ENCODE assay signal across 8 cellular contexts in the genomic region with DNA sequence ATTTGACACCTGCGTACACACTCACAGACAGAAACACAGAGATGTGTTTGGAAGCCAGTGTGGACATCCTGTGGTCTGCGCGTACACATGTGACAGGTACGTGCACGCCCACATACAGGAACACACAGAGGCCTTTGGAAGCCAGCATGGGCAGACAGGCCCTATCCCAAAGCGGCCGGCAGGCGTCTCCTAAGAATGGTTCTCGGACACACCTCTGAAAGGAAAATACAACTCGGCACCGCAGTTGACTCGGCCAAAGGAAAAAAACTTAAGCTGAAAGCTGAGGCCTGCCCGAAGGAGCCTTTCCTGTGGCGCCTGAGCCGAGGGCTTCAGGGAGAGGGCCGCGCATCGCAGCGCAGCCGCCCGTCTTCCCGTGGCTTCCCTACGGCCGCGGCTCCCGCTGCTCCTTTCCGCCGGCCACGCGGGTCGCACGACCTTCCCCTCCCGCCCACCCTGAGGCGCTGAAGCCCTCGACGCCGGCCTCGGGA. TPM values are rescaled to one million over a fixed set of nuclear protein-coding genes. Genes with fewer than 3 reads are reported as not detected.
DNase-seq lines count a peak whose midpoint lies in the region; ATAC-seq and TF ChIP-seq lines count a peak whose summit lies in the region.

No MANE protein-coding gene starts in this region.

- peak overlapping the region; percentile 84 for H3K4me3 Mint-ChIP-seq in activated T-helper 17 cell treated with anti-CD3 and anti-CD28 coated beads, Interleukin-2, amount 50 U/mL, for 72 hours
- H3K4me3 Mint-ChIP-seq in type B pancreatic cell, result peak overlapping the region; percentile 85

- peaks cover 61% of the 10 kb centered on the region for H3K36me3 Mint-ChIP-seq in activated T-helper 17 cell treated with anti-CD3 and anti-CD28 coated beads, Interleukin-2, amount 50 U/mL, for 72 hours (ENCODE audit: low read depth)
- peaks cover 34% of the 10 kb centered on the region for H3K36me3 Mint-ChIP-seq in type B pancreatic cell

- H3K27me3 ChIP-seq in Panc1 (ENCODE audit: control insufficient read depth, insufficient read depth, low read length) (no peaks in the 10 kb centered on the region), neutrophil (no peaks in the 10 kb centered on the region)

- CTCF ChIA-PET in Panc1 (lab: Charles Lee), result interaction anchor here (0.7 kb wide), 1 partner anchor 223 kb away, joined by 3 read pairs; no protein-coding TSS in a partner anchor

- POLR2A ChIA-PET in Panc1 (lab: Charles Lee), result no interaction called here

- TF ChIP-seq CTCF in Panc1 (IDR thresholded peaks at IDR 0.05), result peak; percentile 72
- peak; percentile 63 for TF ChIP-seq CTCF in foreskin fibroblast (IDR thresholded peaks at IDR 0.05; ENCODE audit: low read depth, low read length)
- peak; percentile 45 for TF ChIP-seq CTCF in neutrophil (IDR thresholded peaks at IDR 0.05)
- peak; percentile 71 for TF ChIP-seq CTCF in type B pancreatic cell (conservative IDR thresholded peaks at IDR 0.05)

- in situ Hi-C loops in Panc1 (cut with HindIII; ENCODE audit: low pct_unique_long_range_greater_than_20kb, low sequenced_read_pairs), result no loop called here

- H3K27ac ChIP-seq in Panc1 (ENCODE audit: low read length) (peak overlapping the region; percentile 62; the same call in 1 of the 2 replicates), neutrophil (peak overlapping the region; percentile 90)

- peak overlapping the region; percentile 88 to 89 for H3K4me3 ChIP-seq in Panc1 (ENCODE audit: low read depth in 2 of 2, low read length in 2 of 2)
- H3K4me3 ChIP-seq in foreskin fibroblast (ENCODE audit: low read depth in 1 of 2, low read length in 2 of 2), result peak overlapping the region; percentile 78 to 88
- H3K4me3 ChIP-seq in neutrophil (ENCODE audit: low read depth in 1 of 2, low read length in 1 of 2), result peak overlapping the region; percentile 98 to 99

- peak; percentile 70 for DNase-seq in AG20443 (ENCODE audit: low spot score)
- peak; percentile 56 for DNase-seq in Panc1 (ENCODE audit: low read depth, low spot score)
- DNase-seq in foreskin fibroblast, result peak; percentile 72 to 87
- DNase-seq in type B pancreatic cell (ENCODE audit: extremely low spot score, unreplicated experiment), result peak; percentile 71

- no TSS peak for BruUV-seq in Panc1 (replicated peaks; lab: Mats Ljungman, UMichigan)

- H3K9me3 ChIP-seq in Panc1 (ENCODE audit: control insufficient read depth, insufficient read depth, low read depth, low read length), result no peaks in the 10 kb centered on the region
- H3K9me3 ChIP-seq in neutrophil, result no peaks in the 10 kb centered on the region

- H3K9me3 Mint-ChIP-seq in activated T-helper 17 cell treated with anti-CD3 and anti-CD28 coated beads, Interleukin-2, amount 50 U/mL, for 72 hours, result no peaks in the 10 kb centered on the region
- H3K9me3 Mint-ChIP-seq in type B pancreatic cell, result peaks cover 5% of the 10 kb centered on the region

- H3K27me3 Mint-ChIP-seq in activated T-helper 17 cell treated with anti-CD3 and anti-CD28 coated beads, Interleukin-2, amount 50 U/mL, for 72 hours, result no peaks in the 10 kb centered on the region
- H3K27me3 Mint-ChIP-seq in type B pancreatic cell, result no peaks in the 10 kb centered on the region

- ATAC-seq in GM18861 (IDR thresholded peaks at IDR 0.05; ENCODE audit: unreplicated experiment), result peak; percentile 26
- peak; percentile 21 for ATAC-seq in HG03520 (IDR thresholded peaks at IDR 0.05; ENCODE audit: unreplicated experiment)
- ATAC-seq in Panc1, result peak; percentile 71
- peak; percentile 52 for ATAC-seq in activated T-helper 17 cell treated with anti-CD3 and anti-CD28 coated beads, Interleukin-2, amount 50 U/mL, for 72 hours (replicated peaks)

- H3K27ac Mint-ChIP-seq in activated T-helper 17 cell treated with anti-CD3 and anti-CD28 coated beads, Interleukin-2, amount 50 U/mL, for 72 hours, result peak overlapping the region; percentile 73
- peak overlapping the region; percentile 13 for H3K27ac Mint-ChIP-seq in type B pancreatic cell

- intact Hi-C loops in Panc1 (cut with micrococcal nuclease; ENCODE audit: unreplicated experiment), result loop anchor here (5.0 kb wide), 1 partner anchor 144 kb away; no protein-coding TSS in a partner anchor

- peaks cover 18% of the 10 kb centered on the region for H3K4me1 ChIP-seq in Panc1 (ENCODE audit: control insufficient read depth, insufficient read depth, low read length)
- H3K4me1 ChIP-seq in neutrophil (ENCODE audit: control insufficient read depth in 1 of 2, insufficient read depth in 1 of 2, low read depth in 1 of 2, low read length in 1 of 2), result peaks cover 33 to 36% of the 10 kb centered on the region in 2 experiments

- H3K36me3 ChIP-seq in Panc1 (ENCODE audit: control insufficient read depth, insufficient read depth, low read length), result peaks cover 9% of the 10 kb centered on the region; the same call in 1 of the 2 replicates
- H3K36me3 ChIP-seq in neutrophil, result peaks cover 10% of the 10 kb centered on the region

- H3K4me1 Mint-ChIP-seq in activated T-helper 17 cell treated with anti-CD3 and anti-CD28 coated beads, Interleukin-2, amount 50 U/mL, for 72 hours, result peaks cover 40% of the 10 kb centered on the region
- peaks cover 22% of the 10 kb centered on the region for H3K4me1 Mint-ChIP-seq in type B pancreatic cell (ENCODE audit: unreplicated experiment)

RNA-seq across cellular contexts. Expression of gene CEP43, which starts 1.4 kb away (rescaled TPM):
- total RNA-seq in Panc1 (2021; ENCODE audit: unreplicated experiment) (35.4 TPM), type B pancreatic cell (ENCODE audit: low replicate concordance) (18.3 and 35.3 TPM in 2 replicates)
- polyA plus RNA-seq in Panc1 (2012; ENCODE audit: insufficient read length), result 15.2 TPM
- 10 to 100 TPM; 24.7 to 29.0 TPM for total RNA-seq in activated T-helper 17 cell treated with anti-CD3 and anti-CD28 coated beads, Interleukin-2, amount 50 U/mL, for 72 hours

RNA-seq across cellular contexts. Expression of gene RNASET2, which starts 41.5 kb away (rescaled TPM):
- total RNA-seq in Panc1 (2021; ENCODE audit: unreplicated experiment) (9.7 TPM), type B pancreatic cell (ENCODE audit: low replicate concordance) (32.3 and 45.5 TPM in 2 replicates)
- 13.5 TPM for polyA plus RNA-seq in Panc1 (2012; ENCODE audit: insufficient read length)
- 100 to 1,000 TPM in 1 of 2 donors, 10 to 100 TPM in 1; 94.2 to 210 TPM for total RNA-seq in activated T-helper 17 cell treated with anti-CD3 and anti-CD28 coated beads, Interleukin-2, amount 50 U/mL, for 72 hours

Comparison
In these comparisons a context has a peak if more than half of its experiments do, and no peak if none do; other contexts are left out.
1. Peak in every context shown above with its lines: DNase-seq, ATAC-seq, H3K4me3 ChIP-seq and H3K27ac ChIP-seq.
2. ATAC-seq: peak in every context shown above with its lines; median percentile 71 in Panc1; 52 in activated T-helper 17 cell treated with anti-CD3 and anti-CD28 coated beads, Interleukin-2, amount 50 U/mL, for 72 hours; 26 in GM18861; 21 in HG03520.